Comparison of ENCODE assay signal across 8 cellular contexts in the genomic region with DNA sequence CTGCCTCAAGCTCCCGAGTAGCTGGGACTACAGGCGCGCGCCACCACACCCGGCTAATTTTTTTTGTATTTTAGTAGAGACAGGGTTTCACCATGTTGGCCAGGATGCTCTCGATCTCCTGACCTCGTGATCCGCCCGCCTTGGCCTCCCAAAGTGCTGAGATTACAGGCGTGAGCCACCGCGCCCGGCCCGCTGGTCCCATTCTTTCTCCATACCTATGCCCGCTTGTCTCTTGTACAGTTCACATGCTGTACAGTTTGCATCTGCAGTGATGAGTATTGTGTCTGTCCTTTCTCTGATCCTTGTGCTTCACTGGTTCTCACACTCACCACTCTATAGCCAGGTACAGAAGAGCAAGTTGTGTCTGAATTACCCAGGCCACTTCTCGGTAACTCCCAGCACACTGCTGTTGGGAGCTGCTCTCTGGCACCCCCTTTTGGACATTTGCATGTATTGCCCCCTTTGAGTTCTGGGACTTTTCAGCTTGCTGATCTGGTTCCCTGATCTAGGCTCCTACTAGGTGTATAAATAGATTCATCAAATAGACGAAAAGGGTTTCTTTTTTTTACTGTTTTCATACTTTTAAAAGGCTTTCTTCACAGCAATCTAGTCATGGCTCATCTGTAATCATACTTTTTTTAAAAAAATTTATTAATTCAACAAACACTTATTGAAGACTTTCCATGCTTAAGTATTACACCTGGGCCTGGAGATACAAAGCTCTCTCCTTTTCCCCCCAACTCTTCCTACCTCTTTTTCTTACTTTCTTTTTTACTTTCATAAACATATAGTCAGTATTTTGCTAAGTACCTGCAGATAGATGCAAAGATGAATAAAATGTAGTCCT.
DNase-seq lines count a peak whose midpoint lies in the region; ATAC-seq and TF ChIP-seq lines count a peak whose summit lies in the region.

No MANE protein-coding gene starts in this region.

- POLR2A ChIA-PET in GM10248 (lab: Yijun Ruan, JAX) = no interaction called here

- DNase-seq in GM10248 (ENCODE audit: extremely low spot score) (peak; percentile 69), NCI-H2171 treated with DMSO at 0.1 percent for 48 hours (lab: John Stamatoyannopoulos, UW) (peak; percentile 66), cardiac fibroblast (ENCODE audit: low read depth in 2 of 2) (peak; percentile 74 to 75), kidney tubule cell (ENCODE audit: low spot score) (peak; percentile 77)
- peak; percentile 18 to 32 (median 24) for DNase-seq in activated CD4-positive, CD25-positive, alpha-beta regulatory T cell (lab: John Stamatoyannopoulos, UW)
- DNase-seq in stimulated activated CD4-positive, alpha-beta T cell treated with anti-CD3 and anti-CD28 coated beads, Interleukin-4, amount 100 ng/mL, for 48 hours (ENCODE audit: low read depth in 2 of 2) = peak; percentile 50 to 56

- ATAC-seq in HG02798 (IDR thresholded peaks at IDR 0.05; ENCODE audit: poor library complexity, unreplicated experiment) (peak; percentile 68), HG02970 (IDR thresholded peaks at IDR 0.05; ENCODE audit: low FRiP score, unreplicated experiment) (no peak)

- CTCF ChIA-PET in GM10248 (lab: Yijun Ruan, JAX) = interaction anchor here (0.6 to 2.9 kb wide), 42 partner anchors 9 to 777 kb away, joined by 3 to 32 read pairs (median 4); no protein-coding TSS in a partner anchor

- H3K4me3 ChIP-seq in cardiac fibroblast (replicated peaks in 1 of 2; ENCODE audit: low read depth in 2 of 2, low read length in 2 of 2) = no peak overlapping the region

- TF ChIP-seq CTCF in GM10248 (IDR thresholded peaks at IDR 0.05; ENCODE audit: control extremely low read depth, extremely low read depth, low read depth, missing control alignments) = peak; percentile 86
- TF ChIP-seq CTCF in cardiac fibroblast (IDR thresholded peaks at IDR 0.05; ENCODE audit: low read depth, low read length) = peak; percentile 95

Comparison
In these comparisons a context has a peak if more than half of its experiments do, and no peak if none do; other contexts are left out.
1. DNase-seq: peak in every context shown above with its lines; median percentile 77 in kidney tubule cell; 74 in cardiac fibroblast; 69 in GM10248; 66 in NCI-H2171 treated with DMSO at 0.1 percent for 48 hours; 53 in stimulated activated CD4-positive, alpha-beta T cell treated with anti-CD3 and anti-CD28 coated beads, Interleukin-4, amount 100 ng/mL, for 48 hours; 24 in activated CD4-positive, CD25-positive, alpha-beta regulatory T cell.